10 cellular contexts compared by ENCODE assay signal in the genomic region with DNA sequence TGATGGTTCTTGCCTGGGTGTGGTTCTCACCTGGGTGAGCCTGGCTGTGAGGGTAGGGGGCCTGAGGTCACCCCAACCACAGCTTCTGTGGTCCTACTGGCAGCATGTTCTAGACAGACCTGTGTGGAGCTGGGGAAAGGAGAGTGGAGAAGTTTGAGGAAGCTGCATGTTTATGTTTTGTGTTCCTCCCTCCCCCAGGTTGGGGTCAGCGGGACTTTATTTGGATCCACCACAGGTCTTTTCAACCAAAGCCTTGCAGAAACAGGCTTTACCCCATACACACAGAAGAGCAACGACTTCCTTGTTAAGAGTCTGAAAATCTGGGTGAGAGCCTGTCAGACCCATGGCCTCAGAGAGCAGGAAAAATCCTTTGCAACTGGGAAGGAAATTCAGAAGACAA. TPM values are rescaled to one million over a fixed set of nuclear protein-coding genes. Genes with fewer than 3 reads are reported as not detected.
DNase-seq lines count a peak whose midpoint lies in the region; ATAC-seq and TF ChIP-seq lines count a peak whose summit lies in the region.
"Had no signal": no experiment of that assay in that cellular context is flagged by ENCODE, and none has a peak within 500 bp of the region (broad histone marks: within the 10 kb centered on the region; RNA-seq: fewer than 3 reads in every experiment).

No MANE protein-coding gene starts in this region.

- DNase-seq in T-helper 1 cell (no peak), esophagus muscularis mucosa (ENCODE audit: extremely low spot score) (no peak), osteocyte (ENCODE audit: extremely low spot score, unreplicated experiment) (no peak), upper lobe of right lung (no peak), nephron progenitor cell (no peak)
- DNase-seq: Caco-2; effector CD4-positive, alpha-beta T cell had no signal

- H3K4me3 ChIP-seq in esophagus muscularis mucosa = peak overlapping the region in 2 of 4 donors; percentile 3 to 44
- no peak overlapping the region for H3K4me3 ChIP-seq in upper lobe of right lung

- peak overlapping the region; percentile 47 for H3K27ac Mint-ChIP-seq in T-helper 1 cell treated with Interleukin-12 subunit alpha and Interleukin-12 subunit beta and Interleukin-4 antibody, amounts not matched to agents 30 μg/mL and 1 μg/mL, for 36 hours
- H3K27ac Mint-ChIP-seq in osteocyte (ENCODE audit: unreplicated experiment) = peak overlapping the region; percentile 48
- no peak overlapping the region for H3K27ac Mint-ChIP-seq in nephron progenitor cell

- H3K4me1 Mint-ChIP-seq in T-helper 1 cell treated with Interleukin-12 subunit alpha and Interleukin-12 subunit beta and Interleukin-4 antibody, amounts not matched to agents 30 μg/mL and 1 μg/mL, for 36 hours (ENCODE audit: low read depth) = peaks cover 14% of the 10 kb centered on the region
- H3K4me1 Mint-ChIP-seq in osteocyte (ENCODE audit: unreplicated experiment) (peaks cover 61% of the 10 kb centered on the region), nephron progenitor cell (peaks cover 56% of the 10 kb centered on the region)

- TF ChIP-seq EP300 in esophagus muscularis mucosa (IDR thresholded peaks at IDR 0.05) = no peak

- TF ChIP-seq CTCF in esophagus muscularis mucosa (IDR thresholded peaks at IDR 0.05) (no peak), osteocyte (IDR thresholded peaks at IDR 0.05) (no peak), upper lobe of right lung (IDR thresholded peaks at IDR 0.05) (no peak), nephron progenitor cell (IDR thresholded peaks at IDR 0.05) (no peak)

- H3K36me3 ChIP-seq in esophagus muscularis mucosa (peaks cover 0 to 8% (median 2%) of the 10 kb centered on the region in 4 donors), upper lobe of right lung (peaks cover 10% of the 10 kb centered on the region)

- H3K36me3 Mint-ChIP-seq in T-helper 1 cell treated with Interleukin-12 subunit alpha and Interleukin-12 subunit beta and Interleukin-4 antibody, amounts not matched to agents 30 μg/mL and 1 μg/mL, for 36 hours (ENCODE audit: low read depth) = peaks cover 7% of the 10 kb centered on the region
- H3K36me3 Mint-ChIP-seq in osteocyte (ENCODE audit: unreplicated experiment) (peaks cover 2% of the 10 kb centered on the region), nephron progenitor cell (ENCODE audit: low read depth) (no peaks in the 10 kb centered on the region)

- WGBS in esophagus muscularis mucosa = 25% methylated on average over 1 of the region's 2 CpGs

- peaks cover 77 to 99% (median 96%) of the 10 kb centered on the region in 4 donors for H3K4me1 ChIP-seq in esophagus muscularis mucosa
- peaks cover 78% of the 10 kb centered on the region for H3K4me1 ChIP-seq in upper lobe of right lung

- no peak for TF ChIP-seq POLR2A in esophagus muscularis mucosa (IDR thresholded peaks at IDR 0.05; ENCODE audit: low read depth)

- peak overlapping the region; percentile 94 to 100 (median 98) for H3K27ac ChIP-seq in esophagus muscularis mucosa (replicated peaks in 1 of 4)
- peak overlapping the region; percentile 48 for H3K27ac ChIP-seq in upper lobe of right lung

- ATAC-seq in upper lobe of right lung (no peak), GM18502 (IDR thresholded peaks at IDR 0.05; ENCODE audit: poor library complexity, unreplicated experiment) (no peak), HG03571 (IDR thresholded peaks at IDR 0.05; ENCODE audit: unreplicated experiment) (no peak)

- no peaks in the 10 kb centered on the region for H3K27me3 ChIP-seq in esophagus muscularis mucosa
- H3K27me3 ChIP-seq in upper lobe of right lung = no peaks in the 10 kb centered on the region

- no peaks in the 10 kb centered on the region for H3K9me3 Mint-ChIP-seq in T-helper 1 cell treated with Interleukin-12 subunit alpha and Interleukin-12 subunit beta and Interleukin-4 antibody, amounts not matched to agents 30 μg/mL and 1 μg/mL, for 36 hours
- H3K9me3 Mint-ChIP-seq in osteocyte (ENCODE audit: unreplicated experiment) (no peaks in the 10 kb centered on the region), nephron progenitor cell (no peaks in the 10 kb centered on the region)

- H3K4me3 Mint-ChIP-seq in T-helper 1 cell treated with Interleukin-12 subunit alpha and Interleukin-12 subunit beta and Interleukin-4 antibody, amounts not matched to agents 30 μg/mL and 1 μg/mL, for 36 hours = no peak overlapping the region
- H3K4me3 Mint-ChIP-seq in osteocyte (ENCODE audit: unreplicated experiment) = no peak overlapping the region
- no peak overlapping the region for H3K4me3 Mint-ChIP-seq in nephron progenitor cell

- intact Hi-C loops in esophagus muscularis mucosa (cut with DNase I) = no loop called here
- intact Hi-C loops in upper lobe of right lung (cut with DNase I) = no loop called here

- peaks cover 34% of the 10 kb centered on the region for H3K27me3 Mint-ChIP-seq in T-helper 1 cell treated with Interleukin-12 subunit alpha and Interleukin-12 subunit beta and Interleukin-4 antibody, amounts not matched to agents 30 μg/mL and 1 μg/mL, for 36 hours (ENCODE audit: low read depth)
- H3K27me3 Mint-ChIP-seq in osteocyte (ENCODE audit: unreplicated experiment) = no peaks in the 10 kb centered on the region
- peaks cover 43% of the 10 kb centered on the region for H3K27me3 Mint-ChIP-seq in nephron progenitor cell (ENCODE audit: low read depth, poor library complexity)

- H3K9me3 ChIP-seq in esophagus muscularis mucosa (no peaks in the 10 kb centered on the region), upper lobe of right lung (no peaks in the 10 kb centered on the region)
- H3K9me3 ChIP-seq: Caco-2 had no signal

RNA-seq across cellular contexts. Expression of gene CD9, which starts 5.6 kb away (rescaled TPM):
- total RNA-seq in esophagus muscularis mucosa = 100 to 1,000 TPM; 349 to 416 (median 399) TPM
- 77.1 and 84.5 TPM in 2 replicates for total RNA-seq in osteocyte
- 445 TPM for total RNA-seq in upper lobe of right lung
